8 cellular contexts compared by ENCODE assay signal in genomic region chr6:136609878-136610706, GRCh38. TPM values are rescaled to one million over a fixed set of nuclear protein-coding genes. Genes with fewer than 3 reads are reported as not detected.
DNase-seq lines count a peak whose midpoint lies in the region; ATAC-seq and TF ChIP-seq lines count a peak whose summit lies in the region.

No MANE protein-coding gene starts in this region.

- H3F3A ChIP-seq in smooth muscle cell (ENCODE audit: low read depth): peaks cover 9% of the 10 kb centered on the region

- H3K36me3 ChIP-seq in right atrium auricular region (no peaks in the 10 kb centered on the region), smooth muscle cell (ENCODE audit: low read depth) (no peaks in the 10 kb centered on the region)

- DNase-seq in Caki2 (ENCODE audit: low read depth) (peak; percentile 100), M059J (ENCODE audit: low read depth) (peak; percentile 100), right atrium auricular region (ENCODE audit: low spot score) (peak; percentile 73), smooth muscle cell (lab: John Stamatoyannopoulos, UW; ENCODE audit: unreplicated experiment) (no peak), NK-92 (lab: John Stamatoyannopoulos, UW; ENCODE audit: unreplicated experiment) (no peak)
- no peak for DNase-seq in activated effector memory CD4-positive, alpha-beta T cell treated with Interleukin-2 at 50 U/mL for 16 hours

- H3K9me3 ChIP-seq in right atrium auricular region: no peaks in the 10 kb centered on the region
- H3K9me3 ChIP-seq in smooth muscle cell (replicated peaks; ENCODE audit: low read depth): no peaks in the 10 kb centered on the region

- WGBS in smooth muscle cell (ENCODE audit: low lambda C conversion rate): 29% methylated on average over 4 of the region's 4 CpGs

- H3K4me3 ChIP-seq in right atrium auricular region (no peak overlapping the region), smooth muscle cell (no peak overlapping the region)

- in situ Hi-C loops in Caki2 (cut with HindIII; ENCODE audit: low pct_unique_long_range_greater_than_20kb, low sequenced_read_pairs): no loop called here

- peaks cover 0 to 14% of the 10 kb centered on the region in 2 donors for H3K4me1 ChIP-seq in right atrium auricular region
- H3K4me1 ChIP-seq in smooth muscle cell (ENCODE audit: low read depth): peaks cover 5% of the 10 kb centered on the region

- peak overlapping the region; percentile 91 for H3K27ac ChIP-seq in VCaP
- peak overlapping the region; percentile 33 to 55 for H3K27ac ChIP-seq in right atrium auricular region
- H3K27ac ChIP-seq in smooth muscle cell (ENCODE audit: low read depth): peak overlapping the region; percentile 86

- peak overlapping the region; percentile 70 for H2AFZ ChIP-seq in smooth muscle cell (ENCODE audit: low read depth)

- H4K20me1 ChIP-seq in smooth muscle cell (ENCODE audit: low read depth): no peaks in the 10 kb centered on the region

- H3K79me2 ChIP-seq in smooth muscle cell (ENCODE audit: low read depth): no peaks in the 10 kb centered on the region

- H3K4me2 ChIP-seq in smooth muscle cell: peak overlapping the region; percentile 58

- H3K27me3 ChIP-seq in right atrium auricular region: no peaks in the 10 kb centered on the region
- no peaks in the 10 kb centered on the region for H3K27me3 ChIP-seq in smooth muscle cell (ENCODE audit: low read depth)

- TF ChIP-seq CTCF in VCaP (conservative IDR thresholded peaks at IDR 0.05): no peak
- TF ChIP-seq CTCF in right atrium auricular region (IDR thresholded peaks at IDR 0.05): no peak
- TF ChIP-seq CTCF in smooth muscle cell (IDR thresholded peaks at IDR 0.05; ENCODE audit: borderline replicate concordance, insufficient read depth, poor library complexity, severe bottlenecking): no peak

- H3K9ac ChIP-seq in smooth muscle cell (ENCODE audit: low read depth): peak overlapping the region; percentile 33

- ATAC-seq in HG02852 (IDR thresholded peaks at IDR 0.05; ENCODE audit: unreplicated experiment): no peak

RNA-seq across cellular contexts. Expression of gene MAP7, which starts 59.9 kb away (rescaled TPM):
- total RNA-seq in Caki2 (2014; rRNA removed; shearing (Covaris generic); ENCODE audit: low replicate concordance): 12.9 and 14.8 TPM in 2 replicates
- total RNA-seq in M059J (2014; rRNA removed; shearing (Covaris generic)): 0.15 and 0.49 TPM in 2 replicates
- total RNA-seq in right atrium auricular region: 1 to 10 TPM; 1.0 to 1.3 TPM
- total RNA-seq in smooth muscle cell: 6.4 and 8.2 TPM in 2 replicates
- polyA plus RNA-seq in smooth muscle cell: 1.6 and 8.9 TPM in 2 replicates

Comparison
In these comparisons a context has a peak if more than half of its experiments do, and no peak if none do; other contexts are left out.
1. DNase-seq: peak in Caki2 (single experiment), M059J (single experiment) and right atrium auricular region (single experiment); none in smooth muscle cell (single experiment), activated effector memory CD4-positive, alpha-beta T cell treated with Interleukin-2 at 50 U/mL for 16 hours (single experiment) and NK-92 (single experiment).
2. Peak in every context shown above with its lines, with median percentiles within 50 percentile points of each other: H3K27ac ChIP-seq.